Comparison of ENCODE assay signal across 31 cellular contexts in genomic region chr4:168719725-168720124, GRCh38.
"Had no signal": no experiment of that assay in that cellular context is flagged by ENCODE, and none has a peak within 500 bp of the region (broad histone marks: within the 10 kb centered on the region; RNA-seq: fewer than 3 reads in every experiment).

No MANE protein-coding gene starts in this region.

- FAIRE-seq: colon, frontal cortex had no signal

- H3K27ac Mint-ChIP-seq: activated CD4-positive, alpha-beta T cell treated with anti-CD3 and anti-CD28 coated beads for 36 hours; activated CD4-positive, alpha-beta T cell treated with anti-CD3 and anti-CD28 coated beads, Interleukin-2, amount 10 ng/mL, durations not matched to agents 24 days and 14 days; activated CD8-positive, alpha-beta T cell treated with anti-CD3 and anti-CD28 coated beads for 36 hours; activated naive CD8-positive, alpha-beta T cell treated with anti-CD3 and anti-CD28 coated beads for 36 hours; activated naive CD8-positive, alpha-beta T cell treated with anti-CD3 and anti-CD28 coated beads, Interleukin-2, amount 50 U/mL, for 24 hours; activated T-helper 17 cell treated with anti-CD3 and anti-CD28 coated beads, Interleukin-2, amount 50 U/mL, for 72 hours; brain; endodermal cell had no signal

- H3K27me3 ChIP-seq: adrenal gland, breast epithelium, cardiac muscle cell had no signal

- H3K9me3 Mint-ChIP-seq: activated T-cell treated with anti-CD3 and anti-CD28 coated beads, Interleukin-2, amount 50 U/mL, for 4 hours had no signal

- DNase-seq: activated CD4-positive, alpha-beta T cell treated with anti-CD3 and anti-CD28 coated beads for 36 hours; activated CD4-positive, alpha-beta T cell treated with anti-CD3 and anti-CD28 coated beads, Interleukin-2, amount 10 ng/mL, durations not matched to agents 24 days and 14 days; activated CD4-positive, alpha-beta T cell treated with anti-CD3 and anti-CD28 coated beads, Interleukin-2, amount 50 U/mL, for 48 hours; activated CD4-positive, CD25-positive, alpha-beta regulatory T cell; activated CD4-positive, CD25-positive, alpha-beta regulatory T cell treated with anti-CD3 and anti-CD28 coated beads, Interleukin-2, amount 50 U/mL, for 72 hours; activated CD8-positive, alpha-beta memory T cell treated with anti-CD3 and anti-CD28 coated beads for 24 hours; activated CD8-positive, alpha-beta T cell treated with anti-CD3 and anti-CD28 coated beads for 36 hours; activated effector memory CD4-positive, alpha-beta T cell treated with Interleukin-2 at 50 U/mL for 16 hours; activated gamma-delta T cell treated with Interleukin-2 at 50 U/mL for 16 hours; activated naive CD4-positive, alpha-beta T cell treated with anti-CD3 and anti-CD28 coated beads, Interleukin-2, amount 50 U/mL, for 16 hours; activated naive CD4-positive, alpha-beta T cell treated with Interleukin-2 at 50 U/mL for 16 hours; activated naive CD8-positive, alpha-beta T cell treated with anti-CD3 and anti-CD28 coated beads for 36 hours; activated naive CD8-positive, alpha-beta T cell treated with anti-CD3 and anti-CD28 coated beads, Interleukin-2, amount 50 U/mL, for 24 hours; activated T-cell treated with anti-CD3 and anti-CD28 coated beads, Interleukin-2, amount 50 U/mL, for 4 hours; adrenal gland; amygdala; aorta; cortex of kidney; effector memory CD4-positive, alpha-beta T cell; endodermal cell; foreskin fibroblast; head of caudate nucleus; T-helper 2 cell had no signal

- H3K27me3 Mint-ChIP-seq: brain had no signal

- H3K9me3 ChIP-seq: adrenal gland, breast epithelium had no signal

- H3K4me1 ChIP-seq: breast epithelium had no signal

- H3K27ac ChIP-seq: adrenal gland, breast epithelium, cardiac muscle cell had no signal

- H3K4me1 Mint-ChIP-seq: endodermal cell had no signal

- H3K36me3 ChIP-seq: adrenal gland, breast epithelium, cardiac muscle cell had no signal

- H3K36me3 Mint-ChIP-seq: activated naive CD8-positive, alpha-beta T cell treated with anti-CD3 and anti-CD28 coated beads for 36 hours had no signal

- H3K4me3 Mint-ChIP-seq: activated CD4-positive, alpha-beta T cell treated with anti-CD3 and anti-CD28 coated beads for 36 hours; activated CD4-positive, alpha-beta T cell treated with anti-CD3 and anti-CD28 coated beads, Interleukin-2, amount 10 ng/mL, durations not matched to agents 24 days and 14 days; activated CD8-positive, alpha-beta T cell treated with anti-CD3 and anti-CD28 coated beads for 36 hours; activated naive CD8-positive, alpha-beta T cell treated with anti-CD3 and anti-CD28 coated beads for 36 hours; activated naive CD8-positive, alpha-beta T cell treated with anti-CD3 and anti-CD28 coated beads, Interleukin-2, amount 50 U/mL, for 24 hours; activated T-cell treated with anti-CD3 and anti-CD28 coated beads, Interleukin-2, amount 50 U/mL, for 4 hours; activated T-helper 17 cell treated with anti-CD3 and anti-CD28 coated beads, Interleukin-2, amount 50 U/mL, for 72 hours; brain; central memory CD8-positive, alpha-beta T cell; endodermal cell had no signal

- H3K4me3 ChIP-seq: adrenal gland, breast epithelium, cardiac muscle cell had no signal

- ATAC-seq: activated CD4-positive, alpha-beta T cell treated with anti-CD3 and anti-CD28 coated beads for 36 hours; activated CD8-positive, alpha-beta T cell treated with anti-CD3 and anti-CD28 coated beads for 36 hours; activated naive CD8-positive, alpha-beta T cell treated with anti-CD3 and anti-CD28 coated beads, Interleukin-2, amount 50 U/mL, for 24 hours; activated T-cell treated with anti-CD3 and anti-CD28 coated beads, Interleukin-2, amount 50 U/mL, for 4 hours; activated T-helper 17 cell treated with anti-CD3 and anti-CD28 coated beads, Interleukin-2, amount 50 U/mL, for 72 hours; esophagus mucosa had no signal
